19 cellular contexts compared by ENCODE assay signal in genomic region chr14:25103820-25104219, GRCh38. TPM values are rescaled to one million over a fixed set of nuclear protein-coding genes. Genes with fewer than 3 reads are reported as not detected.
"Had no signal": no experiment of that assay in that cellular context is flagged by ENCODE, and none has a peak within 500 bp of the region (broad histone marks: within the 10 kb centered on the region; RNA-seq: fewer than 3 reads in every experiment).

No MANE protein-coding gene starts in this region.

- DNase-seq: dorsolateral prefrontal cortex; effector CD4-positive, alpha-beta T cell; gastrocnemius medialis; heart left ventricle; kidney; midbrain; naive thymus-derived CD4-positive, alpha-beta T cell; nucleus accumbens; ovary; psoas muscle; stimulated activated CD4-positive, alpha-beta T cell treated with anti-CD3 and anti-CD28 coated beads, Interleukin-15, amount 100 ng/mL, for 24 hours; stimulated activated CD4-positive, alpha-beta T cell treated with anti-CD3 and anti-CD28 coated beads, Interleukin-2, amount 100 ng/mL, for 48 hours; stimulated activated naive B cell treated with anti-CD40 and anti-IgM and Interleukin-4, amounts not matched to agents 10 μg/mL and 1 μg/mL and 100 μg/mL, for 72 hours had no signal

- ATAC-seq: esophagus mucosa; gastrocnemius medialis; heart left ventricle; left lobe of liver; naive thymus-derived CD4-positive, alpha-beta T cell; psoas muscle; right cardiac atrium; stimulated activated naive B cell treated with anti-CD40 and anti-IgM and Interleukin-4, amounts not matched to agents 10 μg/mL and 1 μg/mL and 100 μg/mL, for 72 hours had no signal

- H3K36me3 Mint-ChIP-seq: memory B cell; naive thymus-derived CD4-positive, alpha-beta T cell; stimulated activated naive B cell treated with anti-CD40 and anti-IgM and Interleukin-4, amounts not matched to agents 10 μg/mL and 1 μg/mL and 100 μg/mL, for 72 hours had no signal

- H3K27me3 Mint-ChIP-seq: memory B cell had no signal

- H3K4me3 Mint-ChIP-seq: memory B cell; naive thymus-derived CD4-positive, alpha-beta T cell; nephron; stimulated activated naive B cell treated with anti-CD40 and anti-IgM and Interleukin-4, amounts not matched to agents 10 μg/mL and 1 μg/mL and 100 μg/mL, for 72 hours; stimulated activated naive CD8-positive, alpha-beta T cell treated with anti-CD3 and anti-CD28 coated beads, Interleukin-15, Interleukin-2, amounts not matched to agents 100 ng/mL and 50 ng/mL, for 24 hours had no signal

- H3K27ac Mint-ChIP-seq: memory B cell; naive thymus-derived CD4-positive, alpha-beta T cell; nephron; stimulated activated naive B cell treated with anti-CD40 and anti-IgM and Interleukin-4, amounts not matched to agents 10 μg/mL and 1 μg/mL and 100 μg/mL, for 72 hours; stimulated activated naive CD8-positive, alpha-beta T cell treated with anti-CD3 and anti-CD28 coated beads, Interleukin-15, Interleukin-2, amounts not matched to agents 100 ng/mL and 50 ng/mL, for 24 hours had no signal

- H3K4me1 Mint-ChIP-seq: memory B cell; naive thymus-derived CD4-positive, alpha-beta T cell; stimulated activated naive B cell treated with anti-CD40 and anti-IgM and Interleukin-4, amounts not matched to agents 10 μg/mL and 1 μg/mL and 100 μg/mL, for 72 hours had no signal

- H3K9me3 Mint-ChIP-seq: nephron; stimulated activated naive CD8-positive, alpha-beta T cell treated with anti-CD3 and anti-CD28 coated beads, Interleukin-15, Interleukin-2, amounts not matched to agents 100 ng/mL and 50 ng/mL, for 24 hours had no signal

RNA-seq across cellular contexts. Expression of gene STXBP6, which starts 53.9 kb away (rescaled TPM):
- total RNA-seq: naive thymus-derived CD4-positive, alpha-beta T cell had no signal
- polyA plus RNA-seq: naive thymus-derived CD4-positive, alpha-beta T cell had no signal
